In genomic region chr14:68011629-68012028, GRCh38 we compare ENCODE assay signal across 15 cellular contexts.
A peak's percentile ranks its signal among the peaks of the same experiment; 100 is the strongest.
DNase-seq lines count a peak whose midpoint lies in the region; ATAC-seq and TF ChIP-seq lines count a peak whose summit lies in the region.
"Had no signal": no experiment of that assay in that cellular context is flagged by ENCODE, and none has a peak within 500 bp of the region (broad histone marks: within the 10 kb centered on the region; RNA-seq: fewer than 3 reads in every experiment).

No MANE protein-coding gene starts in this region.

- H3K4me1 ChIP-seq in thoracic aorta (ENCODE audit: control insufficient read depth in 1 of 2, low read depth in 2 of 2) = peaks cover 7 to 14% of the 10 kb centered on the region in 2 donors
- H3K4me1 ChIP-seq: Caco-2 had no signal

- TF ChIP-seq CTCF in LNCaP clone FGC (IDR thresholded peaks at IDR 0.05; ENCODE audit: control insufficient read depth, extremely low read depth, insufficient read depth) (no peak), thoracic aorta (IDR thresholded peaks at IDR 0.05) (no peak)

- DNase-seq in LNCaP clone FGC (ENCODE audit: low read depth) (peak; percentile 23), dermis microvascular lymphatic vessel endothelial cell (ENCODE audit: low read depth in 2 of 2) (peak; percentile 66 to 80), lung microvascular endothelial cell (ENCODE audit: low read depth in 2 of 2) (peak; percentile 79 to 86), thoracic aorta (ENCODE audit: low spot score) (no peak), COR-L47 (lab: John Stamatoyannopoulos, UW) (no peak), NCI-H1417 treated with DMSO at 0.1 percent for 48 hours (lab: John Stamatoyannopoulos, UW) (no peak), C1 segment of cervical spinal cord (lab: John Stamatoyannopoulos, UW) (no peak), NCI-H510A (lab: John Stamatoyannopoulos, UW) (no peak)
- DNase-seq: activated CD4-positive, alpha-beta T cell treated with anti-CD3 and anti-CD28 coated beads for 48 hours; activated effector memory CD4-positive, alpha-beta T cell treated with anti-CD3 and anti-CD28 coated beads, Interleukin-2, amount 50 U/mL, for 16 hours; Caco-2; NCI-H69; occipital lobe; upper lobe of left lung had no signal

- no peaks in the 10 kb centered on the region for H3K9me3 ChIP-seq in thoracic aorta
- H3K9me3 ChIP-seq: upper lobe of left lung had no signal

- H3K4me3 ChIP-seq in LNCaP clone FGC (ENCODE audit: low read depth, low read length) = no peak overlapping the region
- H3K4me3 ChIP-seq in thoracic aorta = peak overlapping the region; percentile 4
- H3K4me3 ChIP-seq: GM12878, upper lobe of left lung had no signal

- H3K36me3 ChIP-seq in thoracic aorta = no peaks in the 10 kb centered on the region
- H3K36me3 ChIP-seq: upper lobe of left lung had no signal

- no peak for ATAC-seq in thoracic aorta (ENCODE audit: insufficient number of reproducible peaks, low FRiP score, low read depth)
- ATAC-seq: GM12878 had no signal

- H3K27me3 ChIP-seq in thoracic aorta (replicated peaks; ENCODE audit: insufficient read depth) = no peaks in the 10 kb centered on the region
- H3K27me3 ChIP-seq: upper lobe of left lung had no signal

- peak overlapping the region in 1 of 2 donors; percentile 9 for H3K27ac ChIP-seq in thoracic aorta
- H3K27ac ChIP-seq: upper lobe of left lung had no signal

Comparison
In these comparisons a context has a peak if more than half of its experiments do, and no peak if none do; other contexts are left out.
1. DNase-seq: peak in LNCaP clone FGC (single experiment), dermis microvascular lymphatic vessel endothelial cell (2 of 2) and lung microvascular endothelial cell (2 of 2); none in thoracic aorta (single experiment), COR-L47 (single experiment), NCI-H1417 treated with DMSO at 0.1 percent for 48 hours (single experiment), C1 segment of cervical spinal cord (0 of 14) and NCI-H510A (single experiment).